In the genomic region with DNA sequence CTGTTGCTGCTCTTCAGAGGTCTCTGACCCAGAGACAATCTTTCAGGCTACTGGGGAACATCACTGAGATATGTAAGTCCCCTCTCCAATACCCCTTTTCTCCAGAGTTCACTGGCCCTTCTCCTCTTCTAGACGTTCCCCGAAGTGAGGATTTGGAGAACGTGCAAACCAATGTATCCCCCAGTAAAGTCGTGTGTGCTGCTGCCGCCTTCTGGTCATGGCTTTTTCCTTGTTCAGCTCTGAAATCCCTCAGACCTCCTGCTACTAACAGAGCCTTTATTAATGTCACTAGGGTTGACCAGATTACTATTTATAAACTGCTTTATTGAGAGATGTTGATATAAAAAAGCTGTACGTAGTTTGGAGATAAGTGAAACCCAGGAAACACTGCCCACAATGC, we compare ENCODE assay signal across 1 cellular context.
TF ChIP-seq lines count a peak whose summit lies in the region.

No MANE protein-coding gene starts in this region.

TF ChIP-seq in GM23338, 12 proteins besides CTCF, POLR2A, EP300 and RAD21 (continued from another document):
- TF ChIP-seq, protein P1, sequence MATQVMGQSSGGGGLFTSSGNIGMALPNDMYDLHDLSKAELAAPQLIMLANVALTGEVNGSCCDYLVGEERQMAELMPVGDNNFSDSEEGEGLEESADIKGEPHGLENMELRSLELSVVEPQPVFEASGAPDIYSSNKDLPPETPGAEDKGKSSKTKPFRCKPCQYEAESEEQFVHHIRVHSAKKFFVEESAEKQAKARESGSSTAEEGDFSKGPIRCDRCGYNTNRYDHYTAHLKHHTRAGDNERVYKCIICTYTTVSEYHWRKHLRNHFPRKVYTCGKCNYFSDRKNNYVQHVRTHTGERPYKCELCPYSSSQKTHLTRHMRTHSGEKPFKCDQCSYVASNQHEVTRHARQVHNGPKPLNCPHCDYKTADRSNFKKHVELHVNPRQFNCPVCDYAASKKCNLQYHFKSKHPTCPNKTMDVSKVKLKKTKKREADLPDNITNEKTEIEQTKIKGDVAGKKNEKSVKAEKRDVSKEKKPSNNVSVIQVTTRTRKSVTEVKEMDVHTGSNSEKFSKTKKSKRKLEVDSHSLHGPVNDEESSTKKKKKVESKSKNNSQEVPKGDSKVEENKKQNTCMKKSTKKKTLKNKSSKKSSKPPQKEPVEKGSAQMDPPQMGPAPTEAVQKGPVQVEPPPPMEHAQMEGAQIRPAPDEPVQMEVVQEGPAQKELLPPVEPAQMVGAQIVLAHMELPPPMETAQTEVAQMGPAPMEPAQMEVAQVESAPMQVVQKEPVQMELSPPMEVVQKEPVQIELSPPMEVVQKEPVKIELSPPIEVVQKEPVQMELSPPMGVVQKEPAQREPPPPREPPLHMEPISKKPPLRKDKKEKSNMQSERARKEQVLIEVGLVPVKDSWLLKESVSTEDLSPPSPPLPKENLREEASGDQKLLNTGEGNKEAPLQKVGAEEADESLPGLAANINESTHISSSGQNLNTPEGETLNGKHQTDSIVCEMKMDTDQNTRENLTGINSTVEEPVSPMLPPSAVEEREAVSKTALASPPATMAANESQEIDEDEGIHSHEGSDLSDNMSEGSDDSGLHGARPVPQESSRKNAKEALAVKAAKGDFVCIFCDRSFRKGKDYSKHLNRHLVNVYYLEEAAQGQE (IDR thresholded peaks at IDR 0.05; ENCODE audit: unreplicated experiment), result no peak
- TF ChIP-seq STAT1 (IDR thresholded peaks at IDR 0.05; ENCODE audit: unreplicated experiment), result no peak
- no peak for TF ChIP-seq EZH2phosphoT487 (IDR thresholded peaks at IDR 0.05; ENCODE audit: unreplicated experiment)
- no peak for TF ChIP-seq JUNB (IDR thresholded peaks at IDR 0.05; ENCODE audit: unreplicated experiment)
